ENCODE assay signal across 2 cellular contexts in genomic region chr10:92640110-92640509, GRCh38.
TF ChIP-seq lines count a peak whose summit lies in the region.

No MANE protein-coding gene starts in this region.

TF ChIP-seq in liver, 16 proteins besides CTCF, POLR2A, EP300 and RAD21:
- TF ChIP-seq TAF1 (conservative IDR thresholded peaks at IDR 0.05) (no peak), FOXA1 (IDR thresholded peaks at IDR 0.05) (peak; percentile 81), NR2F2 (IDR thresholded peaks at IDR 0.05) (no peak), GABPA (IDR thresholded peaks at IDR 0.05 in 1 of 2, conservative IDR thresholded peaks at IDR 0.05 in 1 of 2) (no peak), JUND (IDR thresholded peaks at IDR 0.05) (peak; percentile 94 to 99), FOXA2 (IDR thresholded peaks at IDR 0.05) (peak; percentile 90), EGR1 (IDR thresholded peaks at IDR 0.05; ENCODE audit: low read depth in 2 of 2) (peak in 1 of 2 donors; percentile 98), HNF4G (IDR thresholded peaks at IDR 0.05) (no peak), ZBTB33 (IDR thresholded peaks at IDR 0.05) (no peak), HNF4A (conservative IDR thresholded peaks at IDR 0.05) (peak; percentile 49 to 61), RXRA (IDR thresholded peaks at IDR 0.05) (peak; percentile 24 to 78), SP1 (IDR thresholded peaks at IDR 0.05) (peak; percentile 20)
- TF ChIP-seq, protein P1, sequence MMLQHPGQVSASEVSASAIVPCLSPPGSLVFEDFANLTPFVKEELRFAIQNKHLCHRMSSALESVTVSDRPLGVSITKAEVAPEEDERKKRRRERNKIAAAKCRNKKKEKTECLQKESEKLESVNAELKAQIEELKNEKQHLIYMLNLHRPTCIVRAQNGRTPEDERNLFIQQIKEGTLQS (IDR thresholded peaks at IDR 0.05): peak; percentile 89
- TF ChIP-seq, protein P2, sequence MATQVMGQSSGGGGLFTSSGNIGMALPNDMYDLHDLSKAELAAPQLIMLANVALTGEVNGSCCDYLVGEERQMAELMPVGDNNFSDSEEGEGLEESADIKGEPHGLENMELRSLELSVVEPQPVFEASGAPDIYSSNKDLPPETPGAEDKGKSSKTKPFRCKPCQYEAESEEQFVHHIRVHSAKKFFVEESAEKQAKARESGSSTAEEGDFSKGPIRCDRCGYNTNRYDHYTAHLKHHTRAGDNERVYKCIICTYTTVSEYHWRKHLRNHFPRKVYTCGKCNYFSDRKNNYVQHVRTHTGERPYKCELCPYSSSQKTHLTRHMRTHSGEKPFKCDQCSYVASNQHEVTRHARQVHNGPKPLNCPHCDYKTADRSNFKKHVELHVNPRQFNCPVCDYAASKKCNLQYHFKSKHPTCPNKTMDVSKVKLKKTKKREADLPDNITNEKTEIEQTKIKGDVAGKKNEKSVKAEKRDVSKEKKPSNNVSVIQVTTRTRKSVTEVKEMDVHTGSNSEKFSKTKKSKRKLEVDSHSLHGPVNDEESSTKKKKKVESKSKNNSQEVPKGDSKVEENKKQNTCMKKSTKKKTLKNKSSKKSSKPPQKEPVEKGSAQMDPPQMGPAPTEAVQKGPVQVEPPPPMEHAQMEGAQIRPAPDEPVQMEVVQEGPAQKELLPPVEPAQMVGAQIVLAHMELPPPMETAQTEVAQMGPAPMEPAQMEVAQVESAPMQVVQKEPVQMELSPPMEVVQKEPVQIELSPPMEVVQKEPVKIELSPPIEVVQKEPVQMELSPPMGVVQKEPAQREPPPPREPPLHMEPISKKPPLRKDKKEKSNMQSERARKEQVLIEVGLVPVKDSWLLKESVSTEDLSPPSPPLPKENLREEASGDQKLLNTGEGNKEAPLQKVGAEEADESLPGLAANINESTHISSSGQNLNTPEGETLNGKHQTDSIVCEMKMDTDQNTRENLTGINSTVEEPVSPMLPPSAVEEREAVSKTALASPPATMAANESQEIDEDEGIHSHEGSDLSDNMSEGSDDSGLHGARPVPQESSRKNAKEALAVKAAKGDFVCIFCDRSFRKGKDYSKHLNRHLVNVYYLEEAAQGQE (IDR thresholded peaks at IDR 0.05): no peak
TF ChIP-seq in liver: peak in this region for 8.

TF ChIP-seq in HepG2, 621 proteins besides CTCF, POLR2A, EP300 and RAD21:
- TF ChIP-seq ZNF451 (CRISPR knock-in tag; IDR thresholded peaks at IDR 0.05) (no peak), ZEB1 (IDR thresholded peaks at IDR 0.05; ENCODE audit: insufficient replicate concordance, low read depth) (no peak), ZBTB40 (IDR thresholded peaks at IDR 0.05) (no peak), ZBTB40 (CRISPR knock-in tag; IDR thresholded peaks at IDR 0.05) (no peak), HNRNPL (IDR thresholded peaks at IDR 0.05; ENCODE audit: low read depth, low read length) (no peak), KLF13 (CRISPR knock-in tag; IDR thresholded peaks at IDR 0.05) (no peak), MBD4 (IDR thresholded peaks at IDR 0.05; ENCODE audit: borderline replicate concordance, low read length) (no peak), REPIN1 (CRISPR knock-in tag; IDR thresholded peaks at IDR 0.05; ENCODE audit: borderline replicate concordance, low read depth) (no peak)
